ENCODE assay signal across 8 cellular contexts in the genomic region with DNA sequence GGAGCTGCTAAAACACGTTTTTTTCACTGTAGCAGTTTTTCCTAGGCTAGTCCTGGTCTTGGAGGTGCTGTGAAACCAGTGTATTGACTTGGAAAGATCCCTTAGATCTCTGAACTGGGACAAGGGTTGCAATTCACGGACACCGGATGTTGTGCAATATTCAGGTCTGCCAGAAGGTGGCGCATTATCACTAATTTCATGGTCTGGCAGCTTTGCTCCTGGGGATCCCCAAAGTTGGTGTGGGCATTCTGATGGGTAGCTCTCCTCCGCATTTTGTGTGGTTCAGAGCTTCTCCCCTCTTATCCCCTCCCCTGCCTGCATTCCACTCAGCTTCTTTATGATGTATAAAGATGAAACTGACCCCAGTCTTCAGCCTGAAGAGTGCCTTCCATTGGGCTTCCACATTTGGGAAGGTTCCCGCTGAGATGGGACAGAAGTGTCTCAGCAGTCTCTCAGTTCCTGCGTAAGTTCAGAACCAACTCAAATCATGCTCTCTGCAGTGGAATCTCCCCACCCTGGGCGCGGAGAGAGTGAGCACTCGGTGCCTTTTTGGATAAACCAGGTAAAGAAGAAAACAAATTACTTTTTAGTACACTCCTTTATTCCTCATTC.
DNase-seq lines count a peak whose midpoint lies in the region; ATAC-seq and TF ChIP-seq lines count a peak whose summit lies in the region.

No MANE protein-coding gene starts in this region.

- peaks cover 0 to 3% (median 0%) of the 10 kb centered on the region in 4 donors for H3K27me3 ChIP-seq in esophagus squamous epithelium

- H3K27ac ChIP-seq in esophagus squamous epithelium = no peak overlapping the region

- no peaks in the 10 kb centered on the region for H3K9me3 ChIP-seq in esophagus squamous epithelium

- intact Hi-C loops in esophagus squamous epithelium (cut with DNase I) = no loop called here

- H3K4me1 ChIP-seq in esophagus squamous epithelium = no peaks in the 10 kb centered on the region

- TF ChIP-seq CTCF in LNCaP clone FGC (IDR thresholded peaks at IDR 0.05; ENCODE audit: control insufficient read depth, extremely low read depth, insufficient read depth) = peak; percentile 80
- TF ChIP-seq CTCF in esophagus squamous epithelium (IDR thresholded peaks at IDR 0.05) = peak in 5 of 6 experiments; percentile 17 to 53 (median 42)
- TF ChIP-seq CTCF in omental fat pad (IDR thresholded peaks at IDR 0.05) = no peak

- DNase-seq in activated CD8-positive, alpha-beta memory T cell treated with anti-CD3 and anti-CD28 coated beads for 48 hours (ENCODE audit: low read depth in 2 of 3, low spot score in 2 of 3) = peak; percentile 3 to 41 (median 4)
- no peak for DNase-seq in activated CD8-positive, alpha-beta memory T cell treated with anti-CD3 and anti-CD28 coated beads, Interleukin-2, amount 50 U/mL, for 4 hours
- DNase-seq in LNCaP clone FGC (ENCODE audit: low read depth) (no peak), SKM-1 treated with dmso at 0.1 percent for 144 hours (lab: John Stamatoyannopoulos, UW; ENCODE audit: unreplicated experiment) (peak; percentile 17), esophagus squamous epithelium (lab: John Stamatoyannopoulos, UW) (no peak), omental fat pad (ENCODE audit: low spot score) (peak; percentile 23), NCI-H526 treated with DMSO at 0.1 percent for 48 hours (lab: John Stamatoyannopoulos, UW) (no peak)

- no peak for TF ChIP-seq POLR2A in esophagus squamous epithelium (IDR thresholded peaks at IDR 0.05)

- H3K36me3 ChIP-seq in esophagus squamous epithelium = no peaks in the 10 kb centered on the region

- no peak overlapping the region for H3K4me3 ChIP-seq in LNCaP clone FGC (ENCODE audit: low read depth, low read length)
- no peak overlapping the region for H3K4me3 ChIP-seq in esophagus squamous epithelium

- ATAC-seq in GM21723 (IDR thresholded peaks at IDR 0.05; ENCODE audit: unreplicated experiment) = peak; percentile 70
- ATAC-seq in omental fat pad (ENCODE audit: low FRiP score) = no peak

- 38 to 40% methylated on average over 10 of the region's 10 CpGs for WGBS in esophagus squamous epithelium, 2 donors

Comparison
In these comparisons a context has a peak if more than half of its experiments do, and no peak if none do; other contexts are left out.
1. DNase-seq: peak in activated CD8-positive, alpha-beta memory T cell treated with anti-CD3 and anti-CD28 coated beads for 48 hours (3 of 3), SKM-1 treated with dmso at 0.1 percent for 144 hours (single experiment) and omental fat pad (single experiment); none in activated CD8-positive, alpha-beta memory T cell treated with anti-CD3 and anti-CD28 coated beads, Interleukin-2, amount 50 U/mL, for 4 hours (single experiment), LNCaP clone FGC (single experiment), esophagus squamous epithelium (single experiment) and NCI-H526 treated with DMSO at 0.1 percent for 48 hours (single experiment).
2. CTCF ChIP-seq: peak in LNCaP clone FGC (single experiment) and esophagus squamous epithelium (5 of 6); none in omental fat pad (0 of 3).